9 cellular contexts compared by ENCODE assay signal in the genomic region with DNA sequence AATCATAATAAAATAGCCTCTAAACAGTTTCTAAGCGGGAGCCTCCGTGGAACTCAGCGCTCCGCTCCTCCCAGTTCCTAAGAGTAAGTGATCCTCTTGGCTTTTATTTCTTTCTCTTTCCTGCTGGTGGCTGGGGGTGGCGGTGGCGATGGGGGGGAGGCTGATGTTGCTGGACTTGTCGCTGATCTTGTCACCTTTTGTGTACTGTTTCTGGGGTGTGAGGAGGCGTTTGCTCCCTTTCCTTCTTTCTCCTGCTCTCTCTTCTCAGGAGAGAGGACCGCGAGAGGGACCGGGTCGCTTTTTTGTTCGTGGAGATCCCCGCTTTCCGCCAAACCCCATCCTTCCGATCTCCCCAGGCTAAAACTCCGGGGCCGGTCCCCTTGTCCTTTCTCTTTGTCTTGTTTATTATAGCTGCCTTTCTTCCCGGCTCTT. TPM values are rescaled to one million over a fixed set of nuclear protein-coding genes. Genes with fewer than 3 reads are reported as not detected.
DNase-seq lines count a peak whose midpoint lies in the region; ATAC-seq and TF ChIP-seq lines count a peak whose summit lies in the region.
"Had no signal": no experiment of that assay in that cellular context is flagged by ENCODE, and none has a peak within 500 bp of the region (broad histone marks: within the 10 kb centered on the region; RNA-seq: fewer than 3 reads in every experiment).

No MANE protein-coding gene starts in this region.

- TF ChIP-seq CTCF in Panc1 (IDR thresholded peaks at IDR 0.05): no peak
- no peak for TF ChIP-seq CTCF in neural cell (IDR thresholded peaks at IDR 0.05; ENCODE audit: poor library complexity, severe bottlenecking)

- peak; percentile 15; the same call in 1 of the 2 replicates for ATAC-seq in Panc1

- no peaks in the 10 kb centered on the region for H3K9me3 ChIP-seq in Panc1 (ENCODE audit: control insufficient read depth, insufficient read depth, low read depth, low read length)
- no peaks in the 10 kb centered on the region for H3K9me3 ChIP-seq in neural cell (ENCODE audit: low read length)

- POLR2A ChIA-PET in Panc1 (lab: Charles Lee): no interaction called here

- H3K27me3 ChIP-seq in Panc1 (ENCODE audit: control insufficient read depth, insufficient read depth, low read length) (peaks cover 51% of the 10 kb centered on the region), neural cell (ENCODE audit: insufficient read depth, low read depth, low read length) (peaks cover 81% of the 10 kb centered on the region)

- intact Hi-C loops in Panc1 (cut with micrococcal nuclease; ENCODE audit: unreplicated experiment): no loop called here

- H3F3A ChIP-seq in neural cell (ENCODE audit: insufficient read depth, low read length, poor library complexity, severe bottlenecking): peaks cover 7% of the 10 kb centered on the region

- peak; percentile 86 for DNase-seq in DMS53 (lab: John Stamatoyannopoulos, UW)
- no peak for DNase-seq in DMS53 treated with DMSO at 0.1 percent for 48 hours (lab: John Stamatoyannopoulos, UW; ENCODE audit: unreplicated experiment)
- no peak for DNase-seq in Panc1 (ENCODE audit: low read depth, low spot score)
- no peak for DNase-seq in epithelial cell of prostate (ENCODE audit: low read depth, low spot score)
- DNase-seq in kidney glomerular epithelial cell (lab: John Stamatoyannopoulos, UW): no peak
- DNase-seq in stimulated activated CD4-positive, alpha-beta T cell treated with anti-CD3 and anti-CD28 coated beads, Interleukin-2, amount 100 ng/mL, for 48 hours: no peak
- DNase-seq in activated effector memory CD4-positive, alpha-beta T cell treated with anti-CD3 and anti-CD28 coated beads, Interleukin-2, amount 50 U/mL, for 16 hours: no peak

- peak overlapping the region; percentile 88 for H3K4me2 ChIP-seq in neural cell (ENCODE audit: low read length)

- in situ Hi-C loops in Panc1 (cut with HindIII; ENCODE audit: low pct_unique_long_range_greater_than_20kb, low sequenced_read_pairs): no loop called here

- CTCF ChIA-PET in Panc1 (lab: Charles Lee): interaction anchor here (0.6 kb wide), 1 partner anchor 56 kb away, joined by 5 read pairs; no protein-coding TSS in a partner anchor

- no peaks in the 10 kb centered on the region for H4K20me1 ChIP-seq in neural cell (ENCODE audit: insufficient read depth)

- H3K4me3 ChIP-seq in Panc1 (ENCODE audit: low read depth in 2 of 2, low read length in 2 of 2) (peak overlapping the region; percentile 42 to 80), neural cell (ENCODE audit: low read length) (peak overlapping the region; percentile 75)

- no peaks in the 10 kb centered on the region for H3K79me2 ChIP-seq in neural cell (replicated peaks; ENCODE audit: insufficient read depth, low read length)

- TF ChIP-seq RAD21 in neural cell (conservative IDR thresholded peaks at IDR 0.05): no peak

- no peak overlapping the region for H3K27ac ChIP-seq in Panc1 (ENCODE audit: low read length)
- H3K27ac ChIP-seq in epithelial cell of prostate: peak overlapping the region; percentile 86
- H3K27ac ChIP-seq in neural cell (ENCODE audit: low read length): peak overlapping the region; percentile 74
- H3K27ac ChIP-seq: VCaP had no signal

- BruUV-seq in Panc1 (replicated peaks; lab: Mats Ljungman, UMichigan): no TSS peak

- peaks cover 8% of the 10 kb centered on the region for H3K4me1 ChIP-seq in Panc1 (ENCODE audit: control insufficient read depth, insufficient read depth, low read length)

- H2AFZ ChIP-seq in neural cell (ENCODE audit: low read depth, low read length): peak overlapping the region; percentile 34

- H3K36me3 ChIP-seq in Panc1 (ENCODE audit: control insufficient read depth, insufficient read depth, low read length) (no peaks in the 10 kb centered on the region), neural cell (ENCODE audit: insufficient read depth, low read length) (no peaks in the 10 kb centered on the region)

- no peaks in the 10 kb centered on the region for H3K9me2 ChIP-seq in neural cell (ENCODE audit: insufficient read depth, low read length)

- TF ChIP-seq EP300 in neural cell (conservative IDR thresholded peaks at IDR 0.05; ENCODE audit: poor library complexity, severe bottlenecking): no peak

- peak overlapping the region; percentile 69 for H3K9ac ChIP-seq in neural cell (ENCODE audit: low read length)

TF ChIP-seq in neural cell, 6 proteins besides CTCF, POLR2A, EP300 and RAD21:
- TF ChIP-seq POLR2AphosphoS5 (IDR thresholded peaks at IDR 0.05) (no peak), EZH2 (IDR thresholded peaks at IDR 0.05; ENCODE audit: borderline replicate concordance, insufficient read depth, low read length, poor library complexity, severe bottlenecking) (no peak), MXI1 (conservative IDR thresholded peaks at IDR 0.05; ENCODE audit: poor library complexity, severe bottlenecking) (no peak), REST (IDR thresholded peaks at IDR 0.05; ENCODE audit: borderline replicate concordance) (no peak), TAF1 (IDR thresholded peaks at IDR 0.05; ENCODE audit: low read depth) (no peak), SMC3 (conservative IDR thresholded peaks at IDR 0.05; ENCODE audit: poor library complexity) (no peak)
TF ChIP-seq in neural cell: peak in this region for 0.

RNA-seq across cellular contexts. Expression of gene PROX1, which starts 0.9 kb away (rescaled TPM):
- 0.13 TPM for total RNA-seq in Panc1 (2021; ENCODE audit: unreplicated experiment)
- not detected for polyA plus RNA-seq in Panc1 (2012; ENCODE audit: insufficient read length)
- 0.62 and 1.0 TPM in 2 replicates for polyA plus RNA-seq in neural cell
- 1.5 and 2.4 TPM in 2 replicates for polyA minus RNA-seq in neural cell
